25 cellular contexts compared by ENCODE assay signal in the genomic region with DNA sequence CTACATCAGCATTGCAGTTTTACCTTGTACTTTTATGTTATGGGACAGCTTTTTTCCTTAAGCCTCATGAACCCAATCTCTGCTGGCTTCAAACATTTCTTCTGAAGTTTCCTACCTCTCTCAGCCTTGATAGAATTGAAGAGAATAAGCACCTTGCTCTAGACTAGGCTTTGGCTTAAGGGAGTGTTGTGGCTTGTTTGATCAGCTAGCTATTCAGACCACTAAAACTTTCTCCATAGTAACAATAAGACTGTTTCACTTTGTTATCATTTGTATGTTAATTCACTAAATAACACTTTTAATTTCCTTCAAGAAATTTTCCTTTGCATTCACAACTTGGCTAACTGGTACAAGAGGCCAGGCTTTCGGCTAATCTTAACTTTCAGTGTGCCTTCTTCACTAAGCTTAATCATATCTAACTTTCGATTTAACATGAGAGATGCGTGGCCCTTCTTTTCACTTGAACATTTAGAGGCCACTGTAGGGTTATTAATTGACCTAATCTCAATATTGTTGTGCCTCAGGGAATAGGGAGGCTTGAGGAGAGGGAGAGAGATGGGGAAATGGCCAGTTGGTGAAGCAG. TPM values are rescaled to one million over a fixed set of nuclear protein-coding genes. Genes with fewer than 3 reads are reported as not detected.
DNase-seq lines count a peak whose midpoint lies in the region; ATAC-seq and TF ChIP-seq lines count a peak whose summit lies in the region.
"Had no signal": no experiment of that assay in that cellular context is flagged by ENCODE, and none has a peak within 500 bp of the region (broad histone marks: within the 10 kb centered on the region; RNA-seq: fewer than 3 reads in every experiment).

No MANE protein-coding gene starts in this region.

- H3K27ac ChIP-seq in CD4-positive, CD25-positive, alpha-beta regulatory T cell (ENCODE audit: insufficient read depth, low read length, poor library complexity, severe bottlenecking) = peak overlapping the region; percentile 69
- H3K27ac ChIP-seq in mesenchymal stem cell (ENCODE audit: low read length, poor library complexity, severe bottlenecking) = no peak overlapping the region
- H3K27ac ChIP-seq in right lobe of liver = no peak overlapping the region
- H3K27ac ChIP-seq: brain microvascular endothelial cell, left ventricle myocardium inferior, neutrophil, thyroid gland had no signal

- H3K27me3 Mint-ChIP-seq in CD4-positive, CD25-positive, alpha-beta regulatory T cell = no peaks in the 10 kb centered on the region
- H3K27me3 Mint-ChIP-seq in activated CD8-positive, alpha-beta T cell treated with anti-CD3 and anti-CD28 coated beads for 36 hours = no peaks in the 10 kb centered on the region

- WGBS in mesenchymal stem cell = 92% methylated on average over 3 of the region's 3 CpGs
- 75% methylated on average over 3 of the region's 3 CpGs for WGBS in right lobe of liver (ENCODE audit: insufficient coverage, low coverage, low lambda C conversion rate, missing lambda C conversion rate)

- DNase-seq in CD4-positive, CD25-positive, alpha-beta regulatory T cell = peak in 2 of 3 donors; percentile 49
- no peak for DNase-seq in activated CD8-positive, alpha-beta T cell treated with anti-CD3 and anti-CD28 coated beads for 36 hours
- no peak for DNase-seq in mesenchymal stem cell
- DNase-seq in NCI-H187 treated with DMSO at 0.1 percent for 48 hours (lab: John Stamatoyannopoulos, UW) = no peak
- no peak for DNase-seq in stimulated activated naive CD4-positive, alpha-beta T cell treated with Interleukin-2 at 50 U/mL for 16 hours (lab: John Stamatoyannopoulos, UW)
- DNase-seq in right lobe of liver = no peak
- DNase-seq in GM19238 (ENCODE audit: insufficient read length, low spot score) = no peak
- DNase-seq: brain microvascular endothelial cell, cortex of kidney, head of caudate nucleus, left ventricle myocardium inferior, NCI-H1417, NCI-H2171 treated with DMSO at 0.1 percent for 48 hours, NCI-H69, SHP77, T-helper 1 cell, thyroid gland had no signal

- H2BK15ac ChIP-seq in mesenchymal stem cell (ENCODE audit: low read depth, poor library complexity, severe bottlenecking) = no peak overlapping the region

- no peak overlapping the region for H3K4me2 ChIP-seq in mesenchymal stem cell (ENCODE audit: low read length, poor library complexity, severe bottlenecking)

- H3K18ac ChIP-seq in mesenchymal stem cell (ENCODE audit: low read depth in 1 of 2, low read length in 2 of 2) = no peak overlapping the region

- H3K9ac ChIP-seq in mesenchymal stem cell (ENCODE audit: low read length) = no peak overlapping the region

- no peak overlapping the region for H3K4ac ChIP-seq in mesenchymal stem cell (ENCODE audit: low read depth in 1 of 2, low read length in 2 of 2)

- peak; percentile 66 to 70 for ATAC-seq in CD4-positive, CD25-positive, alpha-beta regulatory T cell (ENCODE audit: low read depth in 2 of 2)
- ATAC-seq in GM18511 (IDR thresholded peaks at IDR 0.05; ENCODE audit: unreplicated experiment) (peak; percentile 55), right lobe of liver (no peak)
- peak; percentile 69 for ATAC-seq in activated CD8-positive, alpha-beta T cell treated with anti-CD3 and anti-CD28 coated beads for 36 hours
- ATAC-seq: HepG2 had no signal

- H3K14ac ChIP-seq in mesenchymal stem cell (ENCODE audit: low read length in 2 of 2) = no peak overlapping the region

- CTCF ChIA-PET in activated CD8-positive, alpha-beta T cell treated with anti-CD3 and anti-CD28 coated beads for 36 hours (lab: Charles Lee) = interaction anchor here (1.0 to 2.0 kb wide), 9 partner anchors 9 to 133 kb away, joined by 3 to 9 read pairs (median 4); partner anchors contain the start of gene TIGIT

- no peak overlapping the region for H2AK5ac ChIP-seq in mesenchymal stem cell (ENCODE audit: low read length, severe bottlenecking)

- H3K36me3 ChIP-seq in CD4-positive, CD25-positive, alpha-beta regulatory T cell (ENCODE audit: control insufficient read depth, insufficient read depth, low read length) = no peaks in the 10 kb centered on the region
- H3K36me3 ChIP-seq in mesenchymal stem cell (ENCODE audit: control insufficient read depth in 1 of 2, insufficient read depth in 2 of 2, low read depth in 1 of 2, low read length in 2 of 2) (no peaks in the 10 kb centered on the region), right lobe of liver (no peaks in the 10 kb centered on the region)
- H3K36me3 ChIP-seq: brain microvascular endothelial cell, HAP-1, left ventricle myocardium inferior, neutrophil, thyroid gland had no signal

- no peak overlapping the region for H2BK120ac ChIP-seq in mesenchymal stem cell (ENCODE audit: low read depth, low read length)

- no peaks in the 10 kb centered on the region for H3K9me3 ChIP-seq in CD4-positive, CD25-positive, alpha-beta regulatory T cell (ENCODE audit: control insufficient read depth in 2 of 2, low read length in 2 of 2)
- H3K9me3 ChIP-seq in mesenchymal stem cell (ENCODE audit: control insufficient read depth, low read length) (no peaks in the 10 kb centered on the region), right lobe of liver (no peaks in the 10 kb centered on the region)
- H3K9me3 ChIP-seq: HAP-1, left ventricle myocardium inferior, neutrophil, thyroid gland had no signal

- H2BK5ac ChIP-seq in mesenchymal stem cell (ENCODE audit: low read depth, low read length, poor library complexity, severe bottlenecking) = peak overlapping the region; percentile 44

- no peaks in the 10 kb centered on the region for H3K79me1 ChIP-seq in mesenchymal stem cell (replicated peaks; ENCODE audit: low read length, poor library complexity, severe bottlenecking)

- no peak overlapping the region for H3K23ac ChIP-seq in mesenchymal stem cell (ENCODE audit: low read length in 2 of 2)

- peaks cover 0 to 3% (median 0%) of the 10 kb centered on the region in 7 donors for H3K9me3 Mint-ChIP-seq in CD4-positive, CD25-positive, alpha-beta regulatory T cell
- H3K9me3 Mint-ChIP-seq in activated CD8-positive, alpha-beta T cell treated with anti-CD3 and anti-CD28 coated beads for 36 hours = peaks cover 2% of the 10 kb centered on the region

- H2BK12ac ChIP-seq in mesenchymal stem cell (ENCODE audit: low read length in 2 of 2) = no peak overlapping the region

- no peak for TF ChIP-seq POLR2A in right lobe of liver (IDR thresholded peaks at IDR 0.05)

- no peaks in the 10 kb centered on the region for H3K36me3 Mint-ChIP-seq in CD4-positive, CD25-positive, alpha-beta regulatory T cell
- peaks cover 2% of the 10 kb centered on the region for H3K36me3 Mint-ChIP-seq in activated CD8-positive, alpha-beta T cell treated with anti-CD3 and anti-CD28 coated beads for 36 hours (ENCODE audit: low read depth)
- H3K36me3 Mint-ChIP-seq: activated naive CD4-positive, alpha-beta T cell treated with anti-CD3 and anti-CD28 coated beads, Interleukin-2, amount 50 U/mL, for 72 hours had no signal

- H3K4me3 Mint-ChIP-seq in CD4-positive, CD25-positive, alpha-beta regulatory T cell = peak overlapping the region; percentile 72 to 86 (median 80)
- peak overlapping the region; percentile 53 for H3K4me3 Mint-ChIP-seq in activated CD8-positive, alpha-beta T cell treated with anti-CD3 and anti-CD28 coated beads for 36 hours

- H3K4me1 Mint-ChIP-seq in CD4-positive, CD25-positive, alpha-beta regulatory T cell = peaks cover 14 to 37% (median 24%) of the 10 kb centered on the region in 4 donors
- H3K4me1 Mint-ChIP-seq in activated CD8-positive, alpha-beta T cell treated with anti-CD3 and anti-CD28 coated beads for 36 hours (ENCODE audit: low read depth) = peaks cover 34% of the 10 kb centered on the region

- H3K4me3 ChIP-seq in CD4-positive, CD25-positive, alpha-beta regulatory T cell (ENCODE audit: low read depth, low read length) = peak overlapping the region; percentile 69
- no peak overlapping the region for H3K4me3 ChIP-seq in mesenchymal stem cell (ENCODE audit: insufficient read depth in 1 of 2, low read depth in 1 of 2, low read length in 2 of 2)
- H3K4me3 ChIP-seq in right lobe of liver = no peak overlapping the region
- H3K4me3 ChIP-seq: HAP-1, left ventricle myocardium inferior, thyroid gland had no signal

- no peak overlapping the region for H4K8ac ChIP-seq in mesenchymal stem cell (ENCODE audit: low read length)

- peaks cover 8% of the 10 kb centered on the region for H3K4me1 ChIP-seq in CD4-positive, CD25-positive, alpha-beta regulatory T cell (ENCODE audit: control insufficient read depth, insufficient read depth, low read length, poor library complexity, severe bottlenecking)
- H3K4me1 ChIP-seq in mesenchymal stem cell (ENCODE audit: control insufficient read depth, insufficient read depth, low read depth, low read length) (peaks cover 2% of the 10 kb centered on the region), right lobe of liver (no peaks in the 10 kb centered on the region)
- H3K4me1 ChIP-seq: HAP-1, left ventricle myocardium inferior, thyroid gland had no signal

- H2AFZ ChIP-seq in mesenchymal stem cell (ENCODE audit: low read depth, low read length) = no peak overlapping the region

- TF ChIP-seq CTCF in activated CD8-positive, alpha-beta T cell treated with anti-CD3 and anti-CD28 coated beads for 36 hours (IDR thresholded peaks at IDR 0.05) = no peak
- no peak for TF ChIP-seq CTCF in right lobe of liver (IDR thresholded peaks at IDR 0.05)

- intact Hi-C loops in activated CD8-positive, alpha-beta T cell treated with anti-CD3 and anti-CD28 coated beads for 36 hours (cut with micrococcal nuclease) = no loop called here
- intact Hi-C loops in right lobe of liver (cut with DNase I) = no loop called here

- no peaks in the 10 kb centered on the region for H3K27me3 ChIP-seq in CD4-positive, CD25-positive, alpha-beta regulatory T cell (ENCODE audit: control insufficient read depth, insufficient read depth, low read length)
- H3K27me3 ChIP-seq in mesenchymal stem cell (ENCODE audit: control insufficient read depth in 1 of 2, insufficient read depth in 1 of 2, low read length in 2 of 2) = no peaks in the 10 kb centered on the region
- no peaks in the 10 kb centered on the region for H3K27me3 ChIP-seq in right lobe of liver
- H3K27me3 ChIP-seq: brain microvascular endothelial cell, neutrophil, thyroid gland had no signal

- no peak overlapping the region for H4K91ac ChIP-seq in mesenchymal stem cell (ENCODE audit: low read length)

- peak overlapping the region; percentile 93 to 100 (median 94) for H3K27ac Mint-ChIP-seq in CD4-positive, CD25-positive, alpha-beta regulatory T cell
- H3K27ac Mint-ChIP-seq in activated CD8-positive, alpha-beta T cell treated with anti-CD3 and anti-CD28 coated beads for 36 hours = peak overlapping the region; percentile 91

- POLR2A ChIA-PET in activated CD8-positive, alpha-beta T cell treated with anti-CD3 and anti-CD28 coated beads for 36 hours (lab: Charles Lee) = no interaction called here

RNA-seq across cellular contexts. Expression of gene TIGIT, which starts 8.1 kb away (rescaled TPM):
- total RNA-seq in CD4-positive, CD25-positive, alpha-beta regulatory T cell = 72.8 TPM
- 100 to 1,000 TPM; 210 to 246 (median 236) TPM for polyA plus RNA-seq in CD4-positive, CD25-positive, alpha-beta regulatory T cell
- total RNA-seq in activated CD8-positive, alpha-beta T cell treated with anti-CD3 and anti-CD28 coated beads for 36 hours = 10 to 100 TPM; 72.8 to 73.5 TPM
- polyA plus RNA-seq in mesenchymal stem cell (2013, experiment 1 of 2) = 0.07 TPM
- not detected for polyA plus RNA-seq in mesenchymal stem cell (2013, experiment 2 of 2)
- total RNA-seq in right lobe of liver = 1 to 10 TPM in 1 of 6 experiments, under 1 TPM in 5; 0.09 to 1.2 (median 0.30) TPM
- total RNA-seq: Daoy, HepG2, left ventricle myocardium inferior, M059J had no signal
- polyA plus RNA-seq: HepG2 had no signal

RNA-seq across cellular contexts. Expression of gene ZNF80, which starts 48.4 kb away (rescaled TPM):
- total RNA-seq in CD4-positive, CD25-positive, alpha-beta regulatory T cell = 1.7 TPM
- polyA plus RNA-seq in CD4-positive, CD25-positive, alpha-beta regulatory T cell = 1 to 10 TPM in 3 of 4 donors, under 1 TPM in 1; 0.36 to 8.4 (median 5.8) TPM
- 1 to 10 TPM; 1.8 to 2.3 TPM for total RNA-seq in activated CD8-positive, alpha-beta T cell treated with anti-CD3 and anti-CD28 coated beads for 36 hours
- polyA plus RNA-seq in mesenchymal stem cell (2013, experiment 1 of 2) = not detected
- polyA plus RNA-seq in mesenchymal stem cell (2013, experiment 2 of 2) = not detected
- total RNA-seq in right lobe of liver = not detected
- total RNA-seq: Daoy, HepG2, left ventricle myocardium inferior, M059J, OCI-LY7, thyroid gland had no signal
- polyA plus RNA-seq: HepG2 had no signal

Comparison
In these comparisons a context has a peak if more than half of its experiments do, and no peak if none do; other contexts are left out.
1. ATAC-seq: peak in CD4-positive, CD25-positive, alpha-beta regulatory T cell (2 of 2), GM18511 (single experiment) and activated CD8-positive, alpha-beta T cell treated with anti-CD3 and anti-CD28 coated beads for 36 hours (single experiment); none in right lobe of liver (0 of 4).
2. DNase-seq: peak in CD4-positive, CD25-positive, alpha-beta regulatory T cell (2 of 3); none in activated CD8-positive, alpha-beta T cell treated with anti-CD3 and anti-CD28 coated beads for 36 hours (single experiment), mesenchymal stem cell (single experiment), NCI-H187 treated with DMSO at 0.1 percent for 48 hours (single experiment), stimulated activated naive CD4-positive, alpha-beta T cell treated with Interleukin-2 at 50 U/mL for 16 hours (single experiment), right lobe of liver (0 of 3) and GM19238 (single experiment).
3. RNA of gene TIGIT, which starts 8.1 kb away (total RNA-seq): 72.8 to 73.5 TPM in activated CD8-positive, alpha-beta T cell treated with anti-CD3 and anti-CD28 coated beads for 36 hours and 72.8 TPM in CD4-positive, CD25-positive, alpha-beta regulatory T cell (single experiment); 0.09 to 1.2 TPM in right lobe of liver; every median in the first group is over 10 times any median in the second.